In the genomic region with DNA sequence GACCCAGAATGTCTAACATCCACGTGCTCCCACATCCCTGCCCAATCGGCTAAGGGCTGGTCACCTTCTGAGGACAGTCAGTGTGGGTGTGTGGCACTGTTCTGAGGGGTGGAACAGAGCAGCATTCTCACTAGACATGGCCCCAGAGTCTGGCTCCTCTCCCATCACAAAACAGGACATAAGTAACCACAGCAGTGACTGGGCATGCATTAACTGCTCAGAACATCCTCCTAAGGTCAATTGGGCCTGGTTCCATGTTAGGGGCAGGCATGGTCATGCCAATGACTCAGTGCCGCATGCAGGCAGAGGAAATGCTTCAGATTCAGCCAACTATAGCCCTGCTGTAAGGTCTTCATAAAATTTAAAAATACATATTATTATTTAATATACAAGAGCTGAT, we compare ENCODE assay signal across 13 cellular contexts. TPM values are rescaled to one million over a fixed set of nuclear protein-coding genes. Genes with fewer than 3 reads are reported as not detected.
DNase-seq lines count a peak whose midpoint lies in the region; ATAC-seq and TF ChIP-seq lines count a peak whose summit lies in the region.
"Had no signal": no experiment of that assay in that cellular context is flagged by ENCODE, and none has a peak within 500 bp of the region (broad histone marks: within the 10 kb centered on the region; RNA-seq: fewer than 3 reads in every experiment).

No MANE protein-coding gene starts in this region.

- H3K36me3 Mint-ChIP-seq in T-helper 2 cell treated with Interferon-gamma antibody and Interleukin-4, amounts not matched to agents 5 μg/mL and 100 μg/mL, for 36 hours (ENCODE audit: low read depth): peaks cover 58% of the 10 kb centered on the region

- peaks cover 23 to 28% of the 10 kb centered on the region in 2 experiments for H3K4me1 ChIP-seq in SK-N-SH (ENCODE audit: control insufficient read depth in 1 of 2, insufficient read depth in 2 of 2, low read depth in 1 of 2, low read length in 1 of 2)
- peaks cover 32% of the 10 kb centered on the region for H3K4me1 ChIP-seq in adipocyte (ENCODE audit: control insufficient read depth, insufficient read depth, low read length)
- H3K4me1 ChIP-seq in foreskin keratinocyte: peaks cover 24% of the 10 kb centered on the region
- peaks cover 19 to 93% (median 63%) of the 10 kb centered on the region in 6 donors for H3K4me1 ChIP-seq in spleen
- H3K4me1 ChIP-seq in A673 (ENCODE audit: insufficient read depth, low read length, poor library complexity, severe bottlenecking): no peaks in the 10 kb centered on the region
- H3K4me1 ChIP-seq: parathyroid adenoma had no signal

- peaks cover 17% of the 10 kb centered on the region for H3K4me1 Mint-ChIP-seq in T-helper 2 cell treated with Interferon-gamma antibody and Interleukin-4, amounts not matched to agents 5 μg/mL and 100 μg/mL, for 36 hours (ENCODE audit: low read depth)

- no peak for TF ChIP-seq POLR2A in spleen (IDR thresholded peaks at IDR 0.05)

- H4K20me1 ChIP-seq in SK-N-SH (ENCODE audit: insufficient read depth): peaks cover 19% of the 10 kb centered on the region

- H3K4me3 ChIP-seq in SK-N-SH (ENCODE audit: low read depth in 2 of 2, low read length in 1 of 2) (no peak overlapping the region), adipocyte (ENCODE audit: low read length) (peak overlapping the region; percentile 10), spleen (peak overlapping the region in 1 of 8 donors; percentile 18), A673 (ENCODE audit: low read depth, low read length, poor library complexity, severe bottlenecking) (no peak overlapping the region)

- no peak for TF ChIP-seq EP300 in SK-N-SH (IDR thresholded peaks at IDR 0.05; ENCODE audit: borderline replicate concordance in 1 of 2, low read depth in 1 of 2, low read length in 1 of 2)

- BruUV-seq in A673 (replicated peaks; lab: Mats Ljungman, UMichigan): no TSS peak

- no peaks in the 10 kb centered on the region for H3K9me3 Mint-ChIP-seq in T-helper 2 cell treated with Interferon-gamma antibody and Interleukin-4, amounts not matched to agents 5 μg/mL and 100 μg/mL, for 36 hours

- no peaks in the 10 kb centered on the region for H3K27me3 ChIP-seq in SK-N-SH (ENCODE audit: insufficient read depth)
- no peaks in the 10 kb centered on the region for H3K27me3 ChIP-seq in adipocyte (replicated peaks; ENCODE audit: control insufficient read depth, insufficient read depth, low read length)
- H3K27me3 ChIP-seq in foreskin keratinocyte: no peaks in the 10 kb centered on the region
- H3K27me3 ChIP-seq in spleen (replicated peaks in 1 of 7): no peaks in the 10 kb centered on the region
- H3K27me3 ChIP-seq in A673 (replicated peaks; ENCODE audit: insufficient read depth, low read depth, low read length, poor library complexity): no peaks in the 10 kb centered on the region

- peaks cover 51 to 84% of the 10 kb centered on the region in 2 experiments for H3K36me3 ChIP-seq in SK-N-SH (replicated peaks in 1 of 2; ENCODE audit: control insufficient read depth in 1 of 2, insufficient read depth in 2 of 2, low read length in 1 of 2)
- H3K36me3 ChIP-seq in adipocyte (ENCODE audit: control insufficient read depth, insufficient read depth, low read length, severe bottlenecking): peaks cover 61% of the 10 kb centered on the region
- H3K36me3 ChIP-seq in spleen: peaks cover 0 to 98% (median 44%) of the 10 kb centered on the region in 6 donors
- H3K36me3 ChIP-seq in A673 (ENCODE audit: insufficient read depth, low read length, poor library complexity, severe bottlenecking): peaks cover 61% of the 10 kb centered on the region

- H3K9ac ChIP-seq in SK-N-SH (no peak overlapping the region), adipocyte (ENCODE audit: low read length) (no peak overlapping the region)
- H3K9ac ChIP-seq: parathyroid adenoma had no signal

- ATAC-seq in SK-N-SH treated with all-trans-retinoic acid at 6 μM for 48 hours (no peak), foreskin keratinocyte (peak; percentile 76), HG02642 (IDR thresholded peaks at IDR 0.05; ENCODE audit: poor library complexity, unreplicated experiment) (no peak)

- H3F3A ChIP-seq in SK-N-SH (replicated peaks; ENCODE audit: insufficient read depth): peaks cover 10% of the 10 kb centered on the region

- H3K9me2 ChIP-seq in SK-N-SH: no peaks in the 10 kb centered on the region

- H2AFZ ChIP-seq in SK-N-SH (ENCODE audit: low read depth): no peak overlapping the region
- H2AFZ ChIP-seq: parathyroid adenoma had no signal

- H3K27me3 Mint-ChIP-seq in T-helper 2 cell treated with Interferon-gamma antibody and Interleukin-4, amounts not matched to agents 5 μg/mL and 100 μg/mL, for 36 hours (ENCODE audit: low read depth): no peaks in the 10 kb centered on the region

- CTCF ChIA-PET in SK-N-SH (lab: Yijun Ruan, JAX): interaction anchor here (1.1 kb wide), 1 partner anchor 16 kb away, joined by 4 read pairs; no protein-coding TSS in a partner anchor
- CTCF ChIA-PET in A673 (lab: Charles Lee): no interaction called here

- peak overlapping the region; percentile 63; the same call in 1 of the 2 replicates for H3K4me2 ChIP-seq in SK-N-SH

- TF ChIP-seq RAD21 in SK-N-SH (IDR thresholded peaks at IDR 0.05; ENCODE audit: low read length): no peak

- no peak overlapping the region for H3K27ac Mint-ChIP-seq in T-helper 2 cell treated with Interferon-gamma antibody and Interleukin-4, amounts not matched to agents 5 μg/mL and 100 μg/mL, for 36 hours

- H3K79me2 ChIP-seq in SK-N-SH (ENCODE audit: insufficient read depth): peaks cover 96% of the 10 kb centered on the region

- H3K27ac ChIP-seq in SK-N-SH (ENCODE audit: low read depth in 2 of 2, low read length in 1 of 2) (peak overlapping the region in 1 of 2 experiments; percentile 66; a peak in 2 of 4 replicates), foreskin keratinocyte (peak overlapping the region; percentile 25), spleen (peak overlapping the region; percentile 40 to 95 (median 80)), A673 (ENCODE audit: low read depth, low read length, poor library complexity, severe bottlenecking) (no peak overlapping the region)
- H3K27ac ChIP-seq: 22Rv1 had no signal

- intact Hi-C loops in spleen (cut with DNase I; ENCODE audit: low total_unique reads): no loop called here
- intact Hi-C loops in A673 (cut with micrococcal nuclease; ENCODE audit: unreplicated experiment): no loop called here

- H3K9me3 ChIP-seq in SK-N-SH (no peaks in the 10 kb centered on the region), adipocyte (ENCODE audit: control insufficient read depth, low read length) (no peaks in the 10 kb centered on the region), spleen (no peaks in the 10 kb centered on the region), A673 (ENCODE audit: low read depth, low read length, poor library complexity, severe bottlenecking) (no peaks in the 10 kb centered on the region)

- POLR2A ChIA-PET in SK-N-SH (lab: Yijun Ruan, JAX) (no interaction called here), A673 (lab: Charles Lee; ENCODE audit: low non-redundant PET) (no interaction called here)

- H3K4me3 Mint-ChIP-seq in T-helper 2 cell treated with Interferon-gamma antibody and Interleukin-4, amounts not matched to agents 5 μg/mL and 100 μg/mL, for 36 hours: no peak overlapping the region

- TF ChIP-seq CTCF in SK-N-SH (IDR thresholded peaks at IDR 0.05) (no peak), foreskin keratinocyte (conservative IDR thresholded peaks at IDR 0.05) (no peak), spleen (IDR thresholded peaks at IDR 0.05 in 8 of 11, conservative IDR thresholded peaks at IDR 0.05 in 3 of 11) (no peak), A673 (conservative IDR thresholded peaks at IDR 0.05; ENCODE audit: low read depth, low read length) (no peak)

- 93% methylated on average over 3 of the region's 3 CpGs for WGBS in SK-N-SH (ENCODE audit: low lambda C conversion rate)
- WGBS in spleen, 5 donors: 82 to 92% (median 87%) methylated on average over 3 of the region's 3 CpGs

- DNase-seq in SK-N-SH: no peak
- DNase-seq in adipocyte (ENCODE audit: low read depth): no peak
- peak; percentile 84 to 92 for DNase-seq in foreskin keratinocyte
- peak; percentile 67 for DNase-seq in spleen
- DNase-seq in A673 (ENCODE audit: low spot score): no peak
- no peak for DNase-seq in T-helper 2 cell treated with Interferon-gamma antibody and Interleukin-4, amounts not matched to agents 5 μg/mL and 100 μg/mL, for 36 hours (ENCODE audit: low spot score)
- DNase-seq: activated CD4-positive, alpha-beta T cell treated with anti-CD3 and anti-CD28 coated beads for 1 hour; DMS153; NCI-H345 had no signal

TF ChIP-seq in SK-N-SH, 30 proteins besides CTCF, POLR2A, EP300 and RAD21 (continues in another document):
- TF ChIP-seq, protein P1, sequence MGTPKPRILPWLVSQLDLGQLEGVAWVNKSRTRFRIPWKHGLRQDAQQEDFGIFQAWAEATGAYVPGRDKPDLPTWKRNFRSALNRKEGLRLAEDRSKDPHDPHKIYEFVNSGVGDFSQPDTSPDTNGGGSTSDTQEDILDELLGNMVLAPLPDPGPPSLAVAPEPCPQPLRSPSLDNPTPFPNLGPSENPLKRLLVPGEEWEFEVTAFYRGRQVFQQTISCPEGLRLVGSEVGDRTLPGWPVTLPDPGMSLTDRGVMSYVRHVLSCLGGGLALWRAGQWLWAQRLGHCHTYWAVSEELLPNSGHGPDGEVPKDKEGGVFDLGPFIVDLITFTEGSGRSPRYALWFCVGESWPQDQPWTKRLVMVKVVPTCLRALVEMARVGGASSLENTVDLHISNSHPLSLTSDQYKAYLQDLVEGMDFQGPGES (IDR thresholded peaks at IDR 0.05; ENCODE audit: low read depth, low read length): no peak
- TF ChIP-seq EZH2phosphoT487 (IDR thresholded peaks at IDR 0.05; ENCODE audit: borderline replicate concordance, low read depth) (no peak), FOSL2 (IDR thresholded peaks at IDR 0.05; ENCODE audit: borderline replicate concordance, low read depth) (no peak)

RNA-seq across cellular contexts. Expression of a gene that starts 12.9 kb away (rescaled TPM):
- polyA plus RNA-seq in SK-N-SH (2012; rRNA removed) (146 and 165 TPM in 2 replicates), foreskin keratinocyte (192 and 224 TPM in 2 replicates), spleen (100 to 1,000 TPM in 2 of 3 donors, 10 to 100 TPM in 1; 88.1 to 139 (median 113) TPM)
- polyA plus RNA-seq in SK-N-SH (2012; cell fraction: cytosol; rRNA removed): 96.4 and 128 TPM in 2 replicates
- polyA plus RNA-seq in SK-N-SH (2012; cell fraction: nucleus; rRNA removed): 251 and 315 TPM in 2 replicates
- total RNA-seq in foreskin keratinocyte (253 and 264 TPM in 2 replicates), spleen (100 to 1,000 TPM; 139 to 288 (median 210) TPM), A673 (2021) (259 and 264 TPM in 2 replicates)

Comparison
In these comparisons a context has a peak if more than half of its experiments do, and no peak if none do; other contexts are left out.
1. DNase-seq: peak in foreskin keratinocyte (2 of 2) and spleen (single experiment); none in SK-N-SH (single experiment), adipocyte (single experiment), A673 (single experiment) and T-helper 2 cell treated with Interferon-gamma antibody and Interleukin-4, amounts not matched to agents 5 μg/mL and 100 μg/mL, for 36 hours (single experiment).